8 cellular contexts compared by ENCODE assay signal in the genomic region with DNA sequence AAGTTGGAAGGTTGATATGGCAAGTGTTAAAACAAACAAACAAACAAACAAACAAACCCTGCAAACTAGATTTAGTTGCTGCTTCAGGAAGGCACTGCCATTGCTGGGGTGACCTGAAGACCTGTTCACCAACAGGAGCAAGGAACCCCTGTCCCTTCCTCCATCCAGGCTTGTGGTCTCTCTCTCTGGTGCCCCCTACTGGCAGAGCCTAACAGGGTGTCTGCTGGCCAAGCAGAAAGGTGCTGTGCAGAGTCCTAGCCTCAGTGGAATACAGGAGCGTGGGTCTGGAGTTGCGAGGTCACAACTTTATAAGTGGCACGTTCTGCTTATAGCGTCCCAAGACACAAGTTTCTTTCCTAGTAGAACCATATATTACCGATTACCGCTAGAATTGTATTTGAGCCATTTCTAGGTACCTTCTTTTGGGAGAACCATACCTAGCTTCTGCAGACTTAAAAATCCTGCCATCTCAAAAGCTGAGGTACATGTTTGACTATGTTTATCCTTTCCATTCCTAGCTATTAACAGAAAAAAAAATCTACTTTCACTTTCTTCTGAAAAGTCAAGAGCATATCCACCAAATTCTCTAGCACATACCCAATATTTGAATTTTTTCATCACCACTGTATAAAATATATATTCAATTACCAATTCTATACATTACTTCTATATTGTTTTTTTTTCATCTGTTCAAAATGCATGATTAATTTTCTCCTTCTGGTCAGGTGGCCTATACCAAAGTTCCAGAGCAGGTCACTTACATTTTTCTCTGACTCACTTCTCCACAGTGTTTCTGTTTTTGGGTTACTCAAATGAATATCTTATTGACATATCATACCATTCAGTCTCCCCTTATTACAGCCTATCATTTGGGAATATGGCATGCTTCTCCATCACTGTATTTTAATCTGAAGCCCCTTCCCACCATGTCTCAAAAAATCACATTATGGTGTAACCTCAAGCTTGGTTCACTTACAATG. TPM values are rescaled to one million over a fixed set of nuclear protein-coding genes. Genes with fewer than 3 reads are reported as not detected.
DNase-seq lines count a peak whose midpoint lies in the region; ATAC-seq and TF ChIP-seq lines count a peak whose summit lies in the region.

No MANE protein-coding gene starts in this region.

- DNase-seq in GM03348 (ENCODE audit: low spot score) (peak; percentile 42), adipocyte (ENCODE audit: low read depth) (peak; percentile 66), iPS DF 4.7 (ENCODE audit: extremely low read depth, low spot score) (peak; percentile 83), NCI-H2196 treated with DMSO at 0.1 percent for 48 hours (lab: John Stamatoyannopoulos, UW; ENCODE audit: unreplicated experiment) (no peak), lower leg skin (ENCODE audit: low spot score in 2 of 2) (no peak)
- peak; percentile 69 for DNase-seq in stimulated activated CD4-positive, alpha-beta T cell treated with anti-CD3 and anti-CD28 coated beads, Interleukin-1b, Interleukin-23, amount 100 ng/mL, for 48 hours

- no peak overlapping the region for H2AFZ ChIP-seq in SU-DHL-6 (ENCODE audit: low read depth, low read length, severe bottlenecking)

- H3K4me3 ChIP-seq in SU-DHL-6 (ENCODE audit: insufficient read depth, low read length, poor library complexity, severe bottlenecking) (no peak overlapping the region), adipocyte (ENCODE audit: low read length) (no peak overlapping the region), lower leg skin (ENCODE audit: low read depth, poor library complexity, severe bottlenecking) (no peak overlapping the region)

- no peak for TF ChIP-seq POLR2A in lower leg skin (IDR thresholded peaks at IDR 0.05)

- peak; percentile 80 for ATAC-seq in HG02642 (IDR thresholded peaks at IDR 0.05; ENCODE audit: poor library complexity, unreplicated experiment)

- peaks cover 22% of the 10 kb centered on the region for H3K4me1 ChIP-seq in adipocyte (ENCODE audit: control insufficient read depth, insufficient read depth, low read length)

- H3K9me3 ChIP-seq in SU-DHL-6 (ENCODE audit: insufficient read depth, low read length) (no peaks in the 10 kb centered on the region), adipocyte (ENCODE audit: control insufficient read depth, low read length) (no peaks in the 10 kb centered on the region)

- H4K20me1 ChIP-seq in SU-DHL-6 (ENCODE audit: low read depth, low read length) = no peaks in the 10 kb centered on the region

- H3F3A ChIP-seq in SU-DHL-6 (ENCODE audit: insufficient read depth) = no peaks in the 10 kb centered on the region

- TF ChIP-seq CTCF in SU-DHL-6 (IDR thresholded peaks at IDR 0.05; ENCODE audit: insufficient read depth, low read length, poor library complexity, severe bottlenecking) (peak; percentile 83), lower leg skin (IDR thresholded peaks at IDR 0.05) (no peak)

- H3K9ac ChIP-seq in SU-DHL-6 (ENCODE audit: low read length) (no peak overlapping the region), adipocyte (ENCODE audit: low read length) (peak overlapping the region; percentile 56)

- no peaks in the 10 kb centered on the region for H3K9me2 ChIP-seq in SU-DHL-6 (replicated peaks; ENCODE audit: insufficient read depth, low read length)

- 82 to 89% methylated on average over 6 of the region's 6 CpGs for WGBS in lower leg skin, 2 donors

- H3K27ac ChIP-seq in SU-DHL-6 (ENCODE audit: low read depth, low read length) = no peak overlapping the region

- H3K79me2 ChIP-seq in SU-DHL-6 (ENCODE audit: insufficient read depth, low read length) = no peaks in the 10 kb centered on the region

- H3K27me3 ChIP-seq in SU-DHL-6 (ENCODE audit: low read length) = no peaks in the 10 kb centered on the region
- no peaks in the 10 kb centered on the region for H3K27me3 ChIP-seq in adipocyte (replicated peaks; ENCODE audit: control insufficient read depth, insufficient read depth, low read length)

- intact Hi-C loops in lower leg skin (cut with DNase I; ENCODE audit: low total_unique reads) = no loop called here

- H3K4me2 ChIP-seq in SU-DHL-6 (ENCODE audit: low read depth, low read length, poor library complexity, severe bottlenecking) = no peak overlapping the region

- H3K36me3 ChIP-seq in SU-DHL-6 (ENCODE audit: low read length) = no peaks in the 10 kb centered on the region
- H3K36me3 ChIP-seq in adipocyte (ENCODE audit: control insufficient read depth, insufficient read depth, low read length, severe bottlenecking) = no peaks in the 10 kb centered on the region

RNA-seq across cellular contexts. Expression of a gene that starts 29.1 kb away (rescaled TPM):
- total RNA-seq in lower leg skin = 10 to 100 TPM; 30.3 to 95.7 (median 58.0) TPM

Comparison
In these comparisons a context has a peak if more than half of its experiments do, and no peak if none do; other contexts are left out.
1. DNase-seq: peak in GM03348 (single experiment), adipocyte (single experiment), iPS DF 4.7 (single experiment) and stimulated activated CD4-positive, alpha-beta T cell treated with anti-CD3 and anti-CD28 coated beads, Interleukin-1b, Interleukin-23, amount 100 ng/mL, for 48 hours (single experiment); none in NCI-H2196 treated with DMSO at 0.1 percent for 48 hours (single experiment) and lower leg skin (0 of 2).